ENCODE assay signal across 18 cellular contexts in genomic region chr4:63728480-63729177, GRCh38.
DNase-seq lines count a peak whose midpoint lies in the region; TF ChIP-seq lines count a peak whose summit lies in the region.
"Had no signal": no experiment of that assay in that cellular context is flagged by ENCODE, and none has a peak within 500 bp of the region (broad histone marks: within the 10 kb centered on the region; RNA-seq: fewer than 3 reads in every experiment).

No MANE protein-coding gene starts in this region.

- no peak overlapping the region for H2BK12ac ChIP-seq in H9 (ENCODE audit: insufficient read length, low read depth, low read length)

- peak overlapping the region; percentile 68 to 93 (median 89); a peak in 5 of 7 replicates for H3K27ac Mint-ChIP-seq in H9
- H3K27ac Mint-ChIP-seq in glutamatergic neuron (ENCODE audit: unreplicated experiment): peak overlapping the region; percentile 63
- H3K27ac Mint-ChIP-seq: mesothelial cell of epicardium; stimulated activated naive CD8-positive, alpha-beta T cell treated with anti-CD3 and anti-CD28 coated beads, Interleukin-15, amount 100 ng/mL, for 72 hours had no signal

- peak overlapping the region; percentile 31; the same call in 1 of the 2 replicates for H3K14ac ChIP-seq in H9 (ENCODE audit: insufficient read depth, low read length)

- no peak overlapping the region for H3K4me2 ChIP-seq in H9 (ENCODE audit: insufficient read depth, insufficient read length, low read length)

- H3T11ph ChIP-seq in H9 (ENCODE audit: low read length): no peak overlapping the region

- H3K27ac ChIP-seq in H9 (ENCODE audit: insufficient read length, low read depth, low read length) (no peak overlapping the region), suprapubic skin (no peak overlapping the region), caudate nucleus (ENCODE audit: low read depth, low read length) (no peak overlapping the region)
- H3K27ac ChIP-seq: RWPE1 had no signal

- no peak overlapping the region for H4K91ac ChIP-seq in H9 (ENCODE audit: insufficient read length, low read depth, low read length)

- no peak overlapping the region for H2BK20ac ChIP-seq in H9 (ENCODE audit: low read depth, low read length, poor library complexity, severe bottlenecking)

- no peak overlapping the region for H3K4ac ChIP-seq in H9 (ENCODE audit: low read depth, low read length)

- no peak overlapping the region for H4K5ac ChIP-seq in H9 (ENCODE audit: insufficient read length, low read depth, low read length)

- H3K36me3 Mint-ChIP-seq in H9 (ENCODE audit: insufficient read depth in 1 of 3, low read depth in 3 of 3) (no peaks in the 10 kb centered on the region), glutamatergic neuron (ENCODE audit: unreplicated experiment) (no peaks in the 10 kb centered on the region)
- H3K36me3 Mint-ChIP-seq: mesothelial cell of epicardium had no signal

- intact Hi-C loops in posterior vena cava (cut with DNase I): no loop called here

- H3K9me3 Mint-ChIP-seq in H9 (no peaks in the 10 kb centered on the region), glutamatergic neuron (ENCODE audit: unreplicated experiment) (no peaks in the 10 kb centered on the region)

- H3K23me2 ChIP-seq in H9 (ENCODE audit: insufficient read length, low read depth, low read length, poor library complexity, severe bottlenecking): no peaks in the 10 kb centered on the region

- no peak for TF ChIP-seq EP300 in suprapubic skin (IDR thresholded peaks at IDR 0.05)

- H2AFZ ChIP-seq in H9 (ENCODE audit: low read length): peak overlapping the region; percentile 71

- no peaks in the 10 kb centered on the region for H4K20me1 ChIP-seq in H9 (ENCODE audit: control insufficient read depth, insufficient read depth, insufficient read length)

- WGBS in H9 (ENCODE audit: extremely low coverage, insufficient read length, low lambda C conversion rate): no CpG with 5 or more reads among the region's 3 CpGs
- 43% methylated on average over 3 of the region's 3 CpGs for WGBS in suprapubic skin

- H3K9me3 ChIP-seq in H9 (ENCODE audit: control insufficient read depth, low read depth, low read length) (no peaks in the 10 kb centered on the region), suprapubic skin (no peaks in the 10 kb centered on the region)

- H3K27me3 ChIP-seq in H9 (ENCODE audit: insufficient read depth, low read length): no peaks in the 10 kb centered on the region
- no peaks in the 10 kb centered on the region for H3K27me3 ChIP-seq in suprapubic skin

- no peaks in the 10 kb centered on the region for H3K27me3 Mint-ChIP-seq in H9 (ENCODE audit: low read depth)
- no peaks in the 10 kb centered on the region for H3K27me3 Mint-ChIP-seq in glutamatergic neuron (ENCODE audit: unreplicated experiment)
- H3K27me3 Mint-ChIP-seq: stimulated activated naive CD8-positive, alpha-beta T cell treated with anti-CD3 and anti-CD28 coated beads, Interleukin-15, amount 100 ng/mL, for 72 hours had no signal

- no peak overlapping the region for H2AK5ac ChIP-seq in H9 (ENCODE audit: insufficient read length, low read length)

- no peak for TF ChIP-seq CTCF in H9 (conservative IDR thresholded peaks at IDR 0.05)
- TF ChIP-seq CTCF in glutamatergic neuron (IDR thresholded peaks at IDR 0.05; ENCODE audit: partially characterized antibody, unreplicated experiment): no peak
- no peak for TF ChIP-seq CTCF in suprapubic skin (IDR thresholded peaks at IDR 0.05)

- no peaks in the 10 kb centered on the region for H3K36me3 ChIP-seq in suprapubic skin

- H3K4me3 ChIP-seq in suprapubic skin: no peak overlapping the region

- peak; percentile 51 for DNase-seq in H9
- peak; percentile 10 for DNase-seq in OCI-M1 (lab: John Stamatoyannopoulos, UW)
- DNase-seq in glutamatergic neuron: no peak
- DNase-seq in posterior vena cava (ENCODE audit: low spot score): peak; percentile 29
- no peak for DNase-seq in stimulated activated CD4-positive, alpha-beta T cell treated with anti-CD3 and anti-CD28 coated beads, Interleukin-12 subunit alpha, Interleukin-12 subunit beta, amount 100 ng/mL, for 4 hours
- DNase-seq in suprapubic skin (ENCODE audit: low spot score in 2 of 2): no peak
- no peak for DNase-seq in caudate nucleus (lab: John Stamatoyannopoulos, UW)
- DNase-seq in epidermal melanocyte (ENCODE audit: insufficient read length, low spot score): no peak
- DNase-seq: activated CD4-positive, alpha-beta T cell treated with anti-CD3 and anti-CD28 coated beads, Interleukin-2, amount 50 U/mL, for 1 hour; activated CD8-positive, alpha-beta memory T cell treated with anti-CD3 and anti-CD28 coated beads, Interleukin-2, amount 50 U/mL, for 48 hours; activated gamma-delta T cell treated with Interleukin-2 at 50 U/mL for 16 hours; amygdala; NCI-H1694; NCI-H2227 treated with DMSO at 0.1 percent for 48 hours; right cardiac atrium; stimulated activated naive CD8-positive, alpha-beta T cell treated with anti-CD3 and anti-CD28 coated beads, Interleukin-15, amount 100 ng/mL, for 72 hours had no signal

- H3K9ac ChIP-seq in H9 (ENCODE audit: extremely low read depth, insufficient read length, low read length): no peak overlapping the region

- H2BK5ac ChIP-seq in H9 (ENCODE audit: insufficient read length, low read length): no peak overlapping the region

- no peak overlapping the region for H3K4me3 Mint-ChIP-seq in H9
- H3K4me3 Mint-ChIP-seq in glutamatergic neuron (ENCODE audit: unreplicated experiment): no peak overlapping the region
- H3K4me3 Mint-ChIP-seq: mesothelial cell of epicardium; stimulated activated naive CD8-positive, alpha-beta T cell treated with anti-CD3 and anti-CD28 coated beads, Interleukin-15, amount 100 ng/mL, for 72 hours had no signal

- H3K79me2 ChIP-seq in H9 (ENCODE audit: insufficient read depth, low read length): no peaks in the 10 kb centered on the region

- H3K79me1 ChIP-seq in H9 (ENCODE audit: insufficient read depth, low read depth, low read length, poor library complexity, severe bottlenecking): no peaks in the 10 kb centered on the region

- H3K4me1 ChIP-seq in H9 (ENCODE audit: insufficient read depth, low read length) (peaks cover 4% of the 10 kb centered on the region; the same call in 1 of the 2 replicates), suprapubic skin (no peaks in the 10 kb centered on the region)

- H3K4me1 Mint-ChIP-seq in H9 (peaks cover 14% of the 10 kb centered on the region in 2 experiments), glutamatergic neuron (ENCODE audit: low read depth, unreplicated experiment) (peaks cover 5% of the 10 kb centered on the region)
- H3K4me1 Mint-ChIP-seq: stimulated activated naive CD8-positive, alpha-beta T cell treated with anti-CD3 and anti-CD28 coated beads, Interleukin-15, amount 100 ng/mL, for 72 hours had no signal

- H2BK120ac ChIP-seq in H9 (ENCODE audit: low read depth, low read length, poor library complexity, severe bottlenecking): no peak overlapping the region

- H3K23ac ChIP-seq in H9 (ENCODE audit: insufficient read length, low read depth, low read length): no peak overlapping the region

- H2BK15ac ChIP-seq in H9 (ENCODE audit: low read depth, low read length): no peak overlapping the region

- peak overlapping the region; percentile 62 for H3K18ac ChIP-seq in H9 (ENCODE audit: insufficient read length, low read depth, low read length)

- H3K56ac ChIP-seq in H9 (ENCODE audit: insufficient read length, low read depth, low read length): no peak overlapping the region

- H4K8ac ChIP-seq in H9 (replicated peaks; ENCODE audit: insufficient read length, low read depth, low read length): no peak overlapping the region

- TF ChIP-seq POLR2A in suprapubic skin (IDR thresholded peaks at IDR 0.05): no peak

Comparison
In these comparisons a context has a peak if more than half of its experiments do, and no peak if none do; other contexts are left out.
1. DNase-seq: peak in H9 (single experiment), OCI-M1 (single experiment) and posterior vena cava (single experiment); none in glutamatergic neuron (single experiment), stimulated activated CD4-positive, alpha-beta T cell treated with anti-CD3 and anti-CD28 coated beads, Interleukin-12 subunit alpha, Interleukin-12 subunit beta, amount 100 ng/mL, for 4 hours (single experiment), suprapubic skin (0 of 2), caudate nucleus (0 of 61) and epidermal melanocyte (single experiment).